22 cellular contexts compared by ENCODE assay signal in genomic region chr15:59189224-59189623, GRCh38. TPM values are rescaled to one million over a fixed set of nuclear protein-coding genes. Genes with fewer than 3 reads are reported as not detected.
DNase-seq lines count a peak whose midpoint lies in the region; ATAC-seq, FAIRE-seq and TF ChIP-seq lines count a peak whose summit lies in the region.
"Had no signal": no experiment of that assay in that cellular context is flagged by ENCODE, and none has a peak within 500 bp of the region (broad histone marks: within the 10 kb centered on the region; RNA-seq: fewer than 3 reads in every experiment).

No MANE protein-coding gene starts in this region.

- no peaks in the 10 kb centered on the region for H3K4me1 Mint-ChIP-seq in WTC11
- H3K4me1 Mint-ChIP-seq in endothelial cell (ENCODE audit: unreplicated experiment) = no peaks in the 10 kb centered on the region
- H3K4me1 Mint-ChIP-seq in naive B cell = no peaks in the 10 kb centered on the region
- H3K4me1 Mint-ChIP-seq: IgD-negative memory B cell had no signal

- DNase-seq in WTC11 (ENCODE audit: low spot score) = no peak
- DNase-seq in endothelial cell (ENCODE audit: low spot score) = no peak
- DNase-seq in naive B cell = no peak
- no peak for DNase-seq in Peyer's patch
- DNase-seq in NCI-H1436 (lab: John Stamatoyannopoulos, UW) = no peak
- no peak for DNase-seq in RCC 7860 (ENCODE audit: low spot score)
- DNase-seq: ACHN; Caco-2; CD4-positive, alpha-beta T cell; GM23248; HCEC 1CT; HFFc6 had no signal

- no peaks in the 10 kb centered on the region for H3K27me3 Mint-ChIP-seq in WTC11 (ENCODE audit: low read depth)
- no peaks in the 10 kb centered on the region for H3K27me3 Mint-ChIP-seq in endothelial cell (ENCODE audit: unreplicated experiment)
- no peaks in the 10 kb centered on the region for H3K27me3 Mint-ChIP-seq in naive B cell
- H3K27me3 Mint-ChIP-seq: IgD-negative memory B cell had no signal

- no peak overlapping the region for H3K4me3 ChIP-seq in Peyer's patch
- H3K4me3 ChIP-seq: GM23248 had no signal

- no peaks in the 10 kb centered on the region for H3K4me1 ChIP-seq in Peyer's patch
- H3K4me1 ChIP-seq: Caco-2 had no signal

- peaks cover 57% of the 10 kb centered on the region for H3K36me3 Mint-ChIP-seq in WTC11
- H3K36me3 Mint-ChIP-seq in endothelial cell (ENCODE audit: low read depth, unreplicated experiment) = peaks cover 51% of the 10 kb centered on the region
- peaks cover 49 to 55% of the 10 kb centered on the region in 2 donors for H3K36me3 Mint-ChIP-seq in naive B cell

- H3K4me3 Mint-ChIP-seq in WTC11 (no peak overlapping the region), endothelial cell (ENCODE audit: unreplicated experiment) (peak overlapping the region; percentile 17), naive B cell (no peak overlapping the region)
- H3K4me3 Mint-ChIP-seq: CD4-positive, alpha-beta T cell; HFFc6; IgD-negative memory B cell had no signal

- ATAC-seq in WTC11 (no peak), naive B cell (ENCODE audit: low read depth in 2 of 2) (no peak)
- ATAC-seq: HepG2 had no signal

- POLR2A ChIA-PET in WTC11 (lab: Charles Lee) = no interaction called here

- peaks cover 0 to 92% (median 0%) of the 10 kb centered on the region in 3 donors for H3K36me3 ChIP-seq in Peyer's patch

- no peak for FAIRE-seq in RCC 7860 (lab: Jason Lieb, UNC)
- FAIRE-seq: A204.1, D721Med, G401.6, GM12891, GM19239, H54, HepG2 had no signal

- no peak for TF ChIP-seq CTCF in WTC11 (IDR thresholded peaks at IDR 0.05)
- TF ChIP-seq CTCF in endothelial cell (IDR thresholded peaks at IDR 0.05; ENCODE audit: unreplicated experiment) = no peak
- TF ChIP-seq CTCF in Peyer's patch (IDR thresholded peaks at IDR 0.05) = no peak

- no peaks in the 10 kb centered on the region for H3K27me3 ChIP-seq in Peyer's patch

- H3K27ac Mint-ChIP-seq in WTC11 = 0 out of 2 replicates have a peak overlapping the region, but pooled peaks have one; percentile 8
- no peak overlapping the region for H3K27ac Mint-ChIP-seq in endothelial cell (ENCODE audit: unreplicated experiment)
- H3K27ac Mint-ChIP-seq in naive B cell = peak overlapping the region in 4 of 6 donors; percentile 10 to 68 (median 37)
- H3K27ac Mint-ChIP-seq: CD4-positive, alpha-beta T cell; HFFc6 had no signal

- CTCF ChIA-PET in WTC11 (lab: Charles Lee) = no interaction called here

- H3K9me3 ChIP-seq in Peyer's patch = no peaks in the 10 kb centered on the region
- H3K9me3 ChIP-seq: Caco-2 had no signal

- no peak for TF ChIP-seq POLR2A in Peyer's patch (IDR thresholded peaks at IDR 0.05)

- H3K27ac ChIP-seq in Peyer's patch = no peak overlapping the region
- H3K27ac ChIP-seq: C4-2B, GM23248 had no signal

- H3K9me3 Mint-ChIP-seq in WTC11 (peaks cover 19% of the 10 kb centered on the region), endothelial cell (ENCODE audit: unreplicated experiment) (no peaks in the 10 kb centered on the region), naive B cell (peaks cover 0 to 5% (median 0%) of the 10 kb centered on the region in 7 donors)
- H3K9me3 Mint-ChIP-seq: CD4-positive, alpha-beta T cell had no signal

TF ChIP-seq in WTC11, 78 proteins besides CTCF, POLR2A, EP300 and RAD21:
- TF ChIP-seq SOX15 (CRISPR knock-in tag; IDR thresholded peaks at IDR 0.05) (no peak), CREB1 (CRISPR knock-in tag; IDR thresholded peaks at IDR 0.05) (no peak), ATF2 (CRISPR knock-in tag; IDR thresholded peaks at IDR 0.05; ENCODE audit: borderline replicate concordance, low read depth) (no peak), ZNF671 (CRISPR knock-in tag; IDR thresholded peaks at IDR 0.05) (no peak), GRHL2 (CRISPR knock-in tag; IDR thresholded peaks at IDR 0.05; ENCODE audit: insufficient replicate concordance, severe bottlenecking) (no peak), CREM (CRISPR knock-in tag; IDR thresholded peaks at IDR 0.05) (no peak), ZBTB43 (CRISPR knock-in tag; IDR thresholded peaks at IDR 0.05) (no peak), SMAD4 (CRISPR knock-in tag; IDR thresholded peaks at IDR 0.05) (no peak), ZBTB21 (CRISPR knock-in tag; IDR thresholded peaks at IDR 0.05; ENCODE audit: borderline replicate concordance) (no peak), IRF1 (CRISPR knock-in tag; IDR thresholded peaks at IDR 0.05) (no peak), NR1H2 (CRISPR knock-in tag; IDR thresholded peaks at IDR 0.05) (no peak)
- TF ChIP-seq, protein P1, sequence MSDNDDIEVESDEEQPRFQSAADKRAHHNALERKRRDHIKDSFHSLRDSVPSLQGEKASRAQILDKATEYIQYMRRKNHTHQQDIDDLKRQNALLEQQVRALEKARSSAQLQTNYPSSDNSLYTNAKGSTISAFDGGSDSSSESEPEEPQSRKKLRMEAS (CRISPR knock-in tag; IDR thresholded peaks at IDR 0.05) = no peak

RNA-seq across cellular contexts. Expression of gene LDHAL6B, which starts 17.4 kb away (rescaled TPM):
- total RNA-seq in WTC11 (2021) = not detected in 3 replicates
- not detected for total RNA-seq in endothelial cell (ENCODE audit: unreplicated experiment)
- polyA plus RNA-seq in naive B cell (ENCODE audit: low read depth in 6 of 6) = under 1 TPM in 5 of 6 donors, not detected in 1; 0.14 to 0.54 (median 0.33) TPM
- total RNA-seq in Peyer's patch = not detected
- total RNA-seq: Caco-2; CD4-positive, alpha-beta T cell; GM23248; HepG2; HFFc6 had no signal
- polyA plus RNA-seq: BJ, HepG2, IgD-negative memory B cell had no signal
